18 cellular contexts compared by ENCODE assay signal in genomic region chr3:45630325-45630724, GRCh38. TPM values are rescaled to one million over a fixed set of nuclear protein-coding genes. Genes with fewer than 3 reads are reported as not detected.
DNase-seq lines count a peak whose midpoint lies in the region; ATAC-seq and TF ChIP-seq lines count a peak whose summit lies in the region.
"Had no signal": no experiment of that assay in that cellular context is flagged by ENCODE, and none has a peak within 500 bp of the region (broad histone marks: within the 10 kb centered on the region; RNA-seq: fewer than 3 reads in every experiment).

No MANE protein-coding gene starts in this region.

- CTCF ChIA-PET in activated CD8-positive, alpha-beta T cell treated with anti-CD3 and anti-CD28 coated beads, Interleukin-2, amount 10 ng/mL, durations not matched to agents 7 days and 5 days (lab: Charles Lee), result interaction anchor here (0.9 to 3.2 kb wide), 3 partner anchors 30 to 584 kb away, joined by 3 to 14 read pairs (median 3); no protein-coding TSS in a partner anchor
- CTCF ChIA-PET in activated CD8-positive, alpha-beta T cell treated with anti-CD3 and anti-CD28 coated beads for 36 hours (lab: Charles Lee), result interaction anchor here (1.5 to 1.6 kb wide), 2 partner anchors 26 to 29 kb away, joined by 3 to 5 read pairs; no protein-coding TSS in a partner anchor

- POLR2A ChIA-PET in activated CD8-positive, alpha-beta T cell treated with anti-CD3 and anti-CD28 coated beads, Interleukin-2, amount 10 ng/mL, durations not matched to agents 7 days and 5 days (lab: Charles Lee), result interaction anchor here (1.1 kb wide), 1 partner anchor 8 kb away, joined by 3 read pairs; no protein-coding TSS in a partner anchor
- POLR2A ChIA-PET in activated CD8-positive, alpha-beta T cell treated with anti-CD3 and anti-CD28 coated beads for 36 hours (lab: Charles Lee), result interaction anchor here (0.6 to 1.4 kb wide), 4 partner anchors 13 to 33 kb away, joined by 3 to 4 read pairs (median 3); no protein-coding TSS in a partner anchor

- no peaks in the 10 kb centered on the region for H3K9me3 Mint-ChIP-seq in activated CD8-positive, alpha-beta T cell treated with anti-CD3 and anti-CD28 coated beads, Interleukin-2, amount 10 ng/mL, durations not matched to agents 7 days and 5 days (ENCODE audit: insufficient read depth)
- H3K9me3 Mint-ChIP-seq in activated CD8-positive, alpha-beta T cell treated with anti-CD3 and anti-CD28 coated beads for 36 hours, result no peaks in the 10 kb centered on the region
- H3K9me3 Mint-ChIP-seq in immature natural killer cell, result no peaks in the 10 kb centered on the region
- no peaks in the 10 kb centered on the region for H3K9me3 Mint-ChIP-seq in stimulated activated naive B cell treated with anti-CD40 and anti-IgM and Interleukin-4, amounts not matched to agents 10 μg/mL and 1 μg/mL and 100 μg/mL, for 72 hours
- H3K9me3 Mint-ChIP-seq: activated CD4-positive, alpha-beta memory T cell treated with anti-CD3 and anti-CD28 coated beads for 36 hours; activated naive CD4-positive, alpha-beta T cell treated with anti-CD3 and anti-CD28 coated beads, Interleukin-2, amount 50 U/mL, for 72 hours; activated T-cell treated with anti-CD3 and anti-CD28 coated beads, Interleukin-2, amount 50 U/mL, for 72 hours; HFFc6 had no signal

- no peaks in the 10 kb centered on the region for H3K27me3 Mint-ChIP-seq in activated CD8-positive, alpha-beta T cell treated with anti-CD3 and anti-CD28 coated beads, Interleukin-2, amount 10 ng/mL, durations not matched to agents 7 days and 5 days (ENCODE audit: low read depth)
- H3K27me3 Mint-ChIP-seq in activated CD8-positive, alpha-beta T cell treated with anti-CD3 and anti-CD28 coated beads for 36 hours, result no peaks in the 10 kb centered on the region
- H3K27me3 Mint-ChIP-seq in T-helper 17 cell (no peaks in the 10 kb centered on the region), immature natural killer cell (ENCODE audit: low read depth in 3 of 3) (peaks cover 0 to 3% (median 2%) of the 10 kb centered on the region in 3 donors)
- H3K27me3 Mint-ChIP-seq in stimulated activated naive B cell treated with anti-CD40 and anti-IgM and Interleukin-4, amounts not matched to agents 10 μg/mL and 1 μg/mL and 100 μg/mL, for 72 hours, result no peaks in the 10 kb centered on the region
- H3K27me3 Mint-ChIP-seq: activated CD4-positive, alpha-beta memory T cell treated with anti-CD3 and anti-CD28 coated beads for 36 hours had no signal

- H3K36me3 Mint-ChIP-seq in activated CD8-positive, alpha-beta T cell treated with anti-CD3 and anti-CD28 coated beads, Interleukin-2, amount 10 ng/mL, durations not matched to agents 7 days and 5 days (ENCODE audit: low read depth), result no peaks in the 10 kb centered on the region
- peaks cover 5% of the 10 kb centered on the region for H3K36me3 Mint-ChIP-seq in activated CD8-positive, alpha-beta T cell treated with anti-CD3 and anti-CD28 coated beads for 36 hours (ENCODE audit: low read depth)
- H3K36me3 Mint-ChIP-seq in T-helper 17 cell (ENCODE audit: low read depth), result no peaks in the 10 kb centered on the region
- peaks cover 0 to 3% (median 0%) of the 10 kb centered on the region in 3 donors for H3K36me3 Mint-ChIP-seq in immature natural killer cell
- H3K36me3 Mint-ChIP-seq in stimulated activated naive B cell treated with anti-CD40 and anti-IgM and Interleukin-4, amounts not matched to agents 10 μg/mL and 1 μg/mL and 100 μg/mL, for 72 hours, result peaks cover 3 to 24% of the 10 kb centered on the region in 2 donors
- H3K36me3 Mint-ChIP-seq: activated naive CD4-positive, alpha-beta T cell treated with anti-CD3 and anti-CD28 coated beads, Interleukin-2, amount 50 U/mL, for 72 hours had no signal

- TF ChIP-seq CTCF in activated CD8-positive, alpha-beta T cell treated with anti-CD3 and anti-CD28 coated beads for 36 hours (IDR thresholded peaks at IDR 0.05), result no peak

- intact Hi-C loops in activated CD8-positive, alpha-beta T cell treated with anti-CD3 and anti-CD28 coated beads for 36 hours (cut with micrococcal nuclease), result no loop called here

- no peak for DNase-seq in activated CD8-positive, alpha-beta T cell treated with anti-CD3 and anti-CD28 coated beads, Interleukin-2, amount 10 ng/mL, durations not matched to agents 7 days and 5 days
- no peak for DNase-seq in activated CD8-positive, alpha-beta T cell treated with anti-CD3 and anti-CD28 coated beads for 36 hours
- DNase-seq in T-helper 17 cell (no peak), immature natural killer cell (no peak), pons (ENCODE audit: low spot score) (no peak), NCI-H345 treated with DMSO at 0.1 percent for 48 hours (lab: John Stamatoyannopoulos, UW; ENCODE audit: unreplicated experiment) (no peak)
- DNase-seq in stimulated activated naive B cell treated with anti-CD40 and anti-IgM and Interleukin-4, amounts not matched to agents 10 μg/mL and 1 μg/mL and 100 μg/mL, for 72 hours, result no peak
- DNase-seq: activated CD4-positive, alpha-beta memory T cell treated with anti-CD3 and anti-CD28 coated beads for 36 hours; activated T-cell treated with anti-CD3 and anti-CD28 coated beads, Interleukin-2, amount 50 U/mL, for 72 hours; DMS 273 treated with DMSO at 0.1 percent for 48 hours; HFFc6; IMR-90; NCI-H187; NCI-H226; SIG-M5; stimulated activated CD4-positive, alpha-beta T cell treated with anti-CD3 and anti-CD28 coated beads, Interleukin-4, amount 100 ng/mL, for 24 hours had no signal

- H3K27ac Mint-ChIP-seq in activated CD8-positive, alpha-beta T cell treated with anti-CD3 and anti-CD28 coated beads, Interleukin-2, amount 10 ng/mL, durations not matched to agents 7 days and 5 days, result peak overlapping the region; percentile 53
- no peak overlapping the region for H3K27ac Mint-ChIP-seq in activated CD8-positive, alpha-beta T cell treated with anti-CD3 and anti-CD28 coated beads for 36 hours
- H3K27ac Mint-ChIP-seq in T-helper 17 cell, result peak overlapping the region; percentile 72
- H3K27ac Mint-ChIP-seq in immature natural killer cell, result peak overlapping the region; percentile 41 to 87 (median 79)
- H3K27ac Mint-ChIP-seq in stimulated activated naive B cell treated with anti-CD40 and anti-IgM and Interleukin-4, amounts not matched to agents 10 μg/mL and 1 μg/mL and 100 μg/mL, for 72 hours, result peak overlapping the region; percentile 78
- H3K27ac Mint-ChIP-seq: activated CD4-positive, alpha-beta memory T cell treated with anti-CD3 and anti-CD28 coated beads for 36 hours; HFFc6 had no signal

- no peak for ATAC-seq in activated CD8-positive, alpha-beta T cell treated with anti-CD3 and anti-CD28 coated beads, Interleukin-2, amount 10 ng/mL, durations not matched to agents 7 days and 5 days
- no peak for ATAC-seq in activated CD8-positive, alpha-beta T cell treated with anti-CD3 and anti-CD28 coated beads for 36 hours
- ATAC-seq in T-helper 17 cell (no peak), GM21737 (IDR thresholded peaks at IDR 0.05; ENCODE audit: unreplicated experiment) (no peak)
- peak in 1 of 2 donors; percentile 7 for ATAC-seq in stimulated activated naive B cell treated with anti-CD40 and anti-IgM and Interleukin-4, amounts not matched to agents 10 μg/mL and 1 μg/mL and 100 μg/mL, for 72 hours (replicated peaks)
- ATAC-seq: activated naive CD4-positive, alpha-beta T cell treated with anti-CD3 and anti-CD28 coated beads, Interleukin-2, amount 50 U/mL, for 72 hours; activated T-cell treated with anti-CD3 and anti-CD28 coated beads, Interleukin-2, amount 50 U/mL, for 72 hours had no signal

- no peaks in the 10 kb centered on the region for H3K9me3 ChIP-seq in T-helper 17 cell (ENCODE audit: control insufficient read depth, low read length, poor library complexity, severe bottlenecking)

- peaks cover 35% of the 10 kb centered on the region for H3K4me1 Mint-ChIP-seq in activated CD8-positive, alpha-beta T cell treated with anti-CD3 and anti-CD28 coated beads, Interleukin-2, amount 10 ng/mL, durations not matched to agents 7 days and 5 days (ENCODE audit: low read depth)
- peaks cover 15% of the 10 kb centered on the region for H3K4me1 Mint-ChIP-seq in activated CD8-positive, alpha-beta T cell treated with anti-CD3 and anti-CD28 coated beads for 36 hours (ENCODE audit: low read depth)
- H3K4me1 Mint-ChIP-seq in T-helper 17 cell (peaks cover 35% of the 10 kb centered on the region), immature natural killer cell (peaks cover 42 to 45% of the 10 kb centered on the region in 2 donors)
- peaks cover 34 to 70% of the 10 kb centered on the region in 2 donors for H3K4me1 Mint-ChIP-seq in stimulated activated naive B cell treated with anti-CD40 and anti-IgM and Interleukin-4, amounts not matched to agents 10 μg/mL and 1 μg/mL and 100 μg/mL, for 72 hours

- no peak overlapping the region for H3K4me3 Mint-ChIP-seq in activated CD8-positive, alpha-beta T cell treated with anti-CD3 and anti-CD28 coated beads, Interleukin-2, amount 10 ng/mL, durations not matched to agents 7 days and 5 days
- H3K4me3 Mint-ChIP-seq in activated CD8-positive, alpha-beta T cell treated with anti-CD3 and anti-CD28 coated beads for 36 hours, result no peak overlapping the region
- H3K4me3 Mint-ChIP-seq in T-helper 17 cell, result peak overlapping the region; percentile 41
- H3K4me3 Mint-ChIP-seq in immature natural killer cell, result peak overlapping the region in 1 of 5 donors; percentile 13
- H3K4me3 Mint-ChIP-seq in stimulated activated naive B cell treated with anti-CD40 and anti-IgM and Interleukin-4, amounts not matched to agents 10 μg/mL and 1 μg/mL and 100 μg/mL, for 72 hours, result no peak overlapping the region
- H3K4me3 Mint-ChIP-seq: activated CD4-positive, alpha-beta memory T cell treated with anti-CD3 and anti-CD28 coated beads for 36 hours; activated T-cell treated with anti-CD3 and anti-CD28 coated beads, Interleukin-2, amount 50 U/mL, for 72 hours; HFFc6 had no signal

RNA-seq across cellular contexts. Expression of gene LIMD1, which starts 35.8 kb away (rescaled TPM):
- 10 to 100 TPM; 48.4 to 49.4 TPM for total RNA-seq in activated CD8-positive, alpha-beta T cell treated with anti-CD3 and anti-CD28 coated beads, Interleukin-2, amount 10 ng/mL, durations not matched to agents 7 days and 5 days
- 10 to 100 TPM; 34.5 to 36.5 TPM for total RNA-seq in activated CD8-positive, alpha-beta T cell treated with anti-CD3 and anti-CD28 coated beads for 36 hours
- 10 to 100 TPM; 17.2 to 34.1 TPM for total RNA-seq in T-helper 17 cell
- 10 to 100 TPM in 1 of 3 donors, 1 to 10 TPM in 1, under 1 TPM in 1; 0.62 to 12.8 (median 3.5) TPM for polyA plus RNA-seq in immature natural killer cell

RNA-seq across cellular contexts. Expression of gene SACM1L, which starts 58.9 kb away (rescaled TPM):
- 10 to 100 TPM; 89.8 to 96.4 TPM for total RNA-seq in activated CD8-positive, alpha-beta T cell treated with anti-CD3 and anti-CD28 coated beads, Interleukin-2, amount 10 ng/mL, durations not matched to agents 7 days and 5 days
- total RNA-seq in activated CD8-positive, alpha-beta T cell treated with anti-CD3 and anti-CD28 coated beads for 36 hours, result 10 to 100 TPM; 52.6 to 56.0 TPM
- total RNA-seq in T-helper 17 cell, result 10 to 100 TPM; 61.0 to 62.5 TPM
- polyA plus RNA-seq in immature natural killer cell, result 10 to 100 TPM; 29.8 to 67.9 (median 33.8) TPM
